Comparison of ENCODE assay signal across 8 cellular contexts in genomic region chr10:89391882-89392756, GRCh38. TPM values are rescaled to one million over a fixed set of nuclear protein-coding genes. Genes with fewer than 3 reads are reported as not detected.
DNase-seq lines count a peak whose midpoint lies in the region; ATAC-seq and TF ChIP-seq lines count a peak whose summit lies in the region.

Gene IFIT1, plus strand, starts transcription at chr10:89392623. Its CDS starts 90 bp downstream, at chr10:89392713.

- TF ChIP-seq CTCF in C4-2B (conservative IDR thresholded peaks at IDR 0.05) (peak; percentile 16), fibroblast of the aortic adventitia (IDR thresholded peaks at IDR 0.05; ENCODE audit: insufficient read depth, low read length) (no peak)

- H3K36me3 Mint-ChIP-seq in activated T-helper 17 cell treated with anti-CD3 and anti-CD28 coated beads, Interleukin-2, amount 50 U/mL, for 72 hours (ENCODE audit: low read depth), result no peaks in the 10 kb centered on the region
- H3K36me3 Mint-ChIP-seq in naive thymus-derived CD4-positive, alpha-beta T cell, result peaks cover 0 to 19% (median 8%) of the 10 kb centered on the region in 5 donors

- H3K4me3 ChIP-seq in fibroblast of the aortic adventitia (ENCODE audit: low read depth, low read length), result peak within 1 kb of the TSS; percentile 67
- peak within 1 kb of the TSS; percentile 82 for H3K4me3 ChIP-seq in naive thymus-derived CD4-positive, alpha-beta T cell (ENCODE audit: low read length)

- peak; percentile 59 for ATAC-seq in GM18519 (IDR thresholded peaks at IDR 0.05; ENCODE audit: low FRiP score, unreplicated experiment)
- peak; percentile 78 for ATAC-seq in HG02981 (IDR thresholded peaks at IDR 0.05; ENCODE audit: unreplicated experiment)
- ATAC-seq in activated T-helper 17 cell treated with anti-CD3 and anti-CD28 coated beads, Interleukin-2, amount 50 U/mL, for 72 hours (replicated peaks), result peak; percentile 84
- ATAC-seq in naive thymus-derived CD4-positive, alpha-beta T cell, result peak; percentile 96

- intact Hi-C loops in naive thymus-derived CD4-positive, alpha-beta T cell (cut with micrococcal nuclease), result loop anchor here (1.0 to 5.0 kb wide), 12 partner anchors 22 to 1529 kb away; partner anchors contain the start of genes IFIT5 (in 2 of the 2), FAS (in 1 of the 2), IFIT2 (in 1 of the 2) and KIF20B (in 1 of the 2)

- no peaks in the 10 kb centered on the region for H3K9me3 ChIP-seq in naive thymus-derived CD4-positive, alpha-beta T cell (ENCODE audit: control insufficient read depth in 2 of 3, low read length in 3 of 3)

- no peaks in the 10 kb centered on the region for H3K27me3 ChIP-seq in naive thymus-derived CD4-positive, alpha-beta T cell (ENCODE audit: control insufficient read depth in 2 of 2, insufficient read depth in 2 of 2, low read length in 2 of 2)

- POLR2A ChIA-PET in naive thymus-derived CD4-positive, alpha-beta T cell (lab: Charles Lee), result interaction anchor here (0.6 to 4.2 kb wide), 16 partner anchors 8 to 172 kb away, joined by 3 to 61 read pairs (median 6); partner anchors contain the start of genes IFIT2, IFIT3, IFIT5 and LIPA

- H3K27me3 Mint-ChIP-seq in activated T-helper 17 cell treated with anti-CD3 and anti-CD28 coated beads, Interleukin-2, amount 50 U/mL, for 72 hours, result no peaks in the 10 kb centered on the region
- H3K27me3 Mint-ChIP-seq in naive thymus-derived CD4-positive, alpha-beta T cell, result peaks cover 0 to 6% (median 0%) of the 10 kb centered on the region in 5 donors

- H3K4me1 Mint-ChIP-seq in activated T-helper 17 cell treated with anti-CD3 and anti-CD28 coated beads, Interleukin-2, amount 50 U/mL, for 72 hours, result peaks cover 8% of the 10 kb centered on the region
- H3K4me1 Mint-ChIP-seq in naive thymus-derived CD4-positive, alpha-beta T cell, result peaks cover 14 to 53% (median 45%) of the 10 kb centered on the region in 7 donors

- H3K9me3 Mint-ChIP-seq in activated T-helper 17 cell treated with anti-CD3 and anti-CD28 coated beads, Interleukin-2, amount 50 U/mL, for 72 hours, result no peaks in the 10 kb centered on the region
- H3K9me3 Mint-ChIP-seq in naive thymus-derived CD4-positive, alpha-beta T cell, result no peaks in the 10 kb centered on the region

- DNase-seq in NCI-H748 (lab: John Stamatoyannopoulos, UW; ENCODE audit: unreplicated experiment) (peak; percentile 62), fibroblast of the aortic adventitia (ENCODE audit: low read depth) (peak; percentile 98), ureter (ENCODE audit: low spot score) (peak; percentile 54)
- peak in 8 of 9 donors; percentile 36 to 84 (median 72) for DNase-seq in naive thymus-derived CD4-positive, alpha-beta T cell

- CTCF ChIA-PET in naive thymus-derived CD4-positive, alpha-beta T cell (lab: Charles Lee), result interaction anchor here (0.7 to 2.5 kb wide), 12 partner anchors 9 to 1775 kb away, joined by 3 to 8 read pairs (median 4); partner anchors contain the start of genes IFIT2 and IFIT5

- H3K4me1 ChIP-seq in naive thymus-derived CD4-positive, alpha-beta T cell (ENCODE audit: control insufficient read depth in 2 of 2, insufficient read depth in 2 of 2, low read length in 2 of 2), result peaks cover 14 to 19% of the 10 kb centered on the region in 2 donors

- peak within 1 kb of the TSS; percentile 51 for H3K27ac Mint-ChIP-seq in activated T-helper 17 cell treated with anti-CD3 and anti-CD28 coated beads, Interleukin-2, amount 50 U/mL, for 72 hours
- peak within 1 kb of the TSS; percentile 87 to 97 (median 93) for H3K27ac Mint-ChIP-seq in naive thymus-derived CD4-positive, alpha-beta T cell

- no peak within 1 kb of the TSS for H3K27ac ChIP-seq in C4-2B
- peak within 1 kb of the TSS; percentile 72 for H3K27ac ChIP-seq in naive thymus-derived CD4-positive, alpha-beta T cell (ENCODE audit: low read depth, low read length)

- no peaks in the 10 kb centered on the region for H3K36me3 ChIP-seq in naive thymus-derived CD4-positive, alpha-beta T cell (ENCODE audit: control insufficient read depth in 2 of 3, insufficient read depth in 3 of 3, low read length in 3 of 3)

- peak within 1 kb of the TSS; percentile 78 for H3K4me3 Mint-ChIP-seq in activated T-helper 17 cell treated with anti-CD3 and anti-CD28 coated beads, Interleukin-2, amount 50 U/mL, for 72 hours
- H3K4me3 Mint-ChIP-seq in naive thymus-derived CD4-positive, alpha-beta T cell, result peak within 1 kb of the TSS; percentile 85 to 96 (median 90)

RNA-seq across cellular contexts. Expression of gene IFIT1, which starts in this region (rescaled TPM):
- total RNA-seq in activated T-helper 17 cell treated with anti-CD3 and anti-CD28 coated beads, Interleukin-2, amount 50 U/mL, for 72 hours, result under 1 TPM; 0.58 to 0.84 TPM
- total RNA-seq in fibroblast of the aortic adventitia (ENCODE audit: low replicate concordance), result 13.6 and 172 TPM in 2 replicates
- 10 to 100 TPM in 1 of 5 experiments, 1 to 10 TPM in 4; 1.7 to 15.7 (median 6.5) TPM for total RNA-seq in naive thymus-derived CD4-positive, alpha-beta T cell
- 10 to 100 TPM in 1 of 2 donors, 1 to 10 TPM in 1; 4.7 to 16.5 TPM for polyA plus RNA-seq in naive thymus-derived CD4-positive, alpha-beta T cell
- 4.1 TPM for total RNA-seq in ureter

Comparison
In these comparisons a context has a peak if more than half of its experiments do, and no peak if none do; other contexts are left out.
1. Peak in ATAC-seq in activated T-helper 17 cell treated with anti-CD3 and anti-CD28 coated beads, Interleukin-2, amount 50 U/mL, for 72 hours; RNA of the gene not detected or under 1 TPM.